In genomic region chr3:11699083-11699427, GRCh38 we compare ENCODE assay signal across 16 cellular contexts. TPM values are rescaled to one million over a fixed set of nuclear protein-coding genes. Genes with fewer than 3 reads are reported as not detected.
DNase-seq lines count a peak whose midpoint lies in the region; ATAC-seq and TF ChIP-seq lines count a peak whose summit lies in the region.
"Had no signal": no experiment of that assay in that cellular context is flagged by ENCODE, and none has a peak within 500 bp of the region (broad histone marks: within the 10 kb centered on the region; RNA-seq: fewer than 3 reads in every experiment).

No MANE protein-coding gene starts in this region.

- no peaks in the 10 kb centered on the region for H3K79me2 ChIP-seq in fibroblast of lung (ENCODE audit: control insufficient read depth, insufficient read depth, low read length)

- H3K9me3 ChIP-seq in fibroblast of lung (ENCODE audit: control insufficient read depth, insufficient read depth, low read depth, low read length), result no peaks in the 10 kb centered on the region
- H3K9me3 ChIP-seq: BLaER1 treated with 17β-estradiol and CSF1 and Interleukin-3, amounts not matched to agents 10 nM and 100 nM had no signal

- DNase-seq in GM03348 (ENCODE audit: low spot score), result peak; percentile 75
- peak; percentile 54 to 74 for DNase-seq in fibroblast of lung (ENCODE audit: low read depth in 2 of 2)
- peak; percentile 81 for DNase-seq in renal cortical epithelial cell (ENCODE audit: low read depth)
- no peak for DNase-seq in stimulated activated CD4-positive, alpha-beta T cell treated with anti-CD3 and anti-CD28 coated beads, Interleukin-4, amount 100 ng/mL, for 4 hours
- DNase-seq in posterior cingulate gyrus, result no peak
- no peak for DNase-seq in SIG-M5 (lab: John Stamatoyannopoulos, UW)
- DNase-seq: activated naive CD4-positive, alpha-beta T cell treated with Interleukin-2 at 50 U/mL for 16 hours; foreskin melanocyte; NCI-H2107; NCI-H69; stimulated activated CD4-positive, alpha-beta T cell treated with anti-CD3 and anti-CD28 coated beads, Interleukin-4, amount 100 ng/mL, for 24 hours; stimulated activated CD8-positive, alpha-beta memory T cell treated with anti-CD3 and anti-CD28 coated beads, Interleukin-4, amount 100 ng/mL, for 48 hours had no signal

- H4K20me1 ChIP-seq in fibroblast of lung (ENCODE audit: control insufficient read depth, extremely low read depth, insufficient read depth, low read length), result no peaks in the 10 kb centered on the region
- H4K20me1 ChIP-seq: BLaER1 treated with 17β-estradiol and CSF1 and Interleukin-3, amounts not matched to agents 10 nM and 100 nM had no signal

- no peaks in the 10 kb centered on the region for H3K27me3 ChIP-seq in fibroblast of lung (ENCODE audit: control insufficient read depth, insufficient read depth, low read length)
- H3K27me3 ChIP-seq: BLaER1 treated with 17β-estradiol and CSF1 and Interleukin-3, amounts not matched to agents 10 nM and 100 nM had no signal

- no peak overlapping the region for H2AFZ ChIP-seq in fibroblast of lung (ENCODE audit: low read length)

- no peak for TF ChIP-seq CTCF in fibroblast of lung (conservative IDR thresholded peaks at IDR 0.05 in 1 of 2, IDR thresholded peaks at IDR 0.05 in 1 of 2; ENCODE audit: low read depth in 1 of 2, low read length in 2 of 2)

- no peak overlapping the region for H3K27ac ChIP-seq in fibroblast of lung (ENCODE audit: insufficient read depth, low read length)
- H3K27ac ChIP-seq: BLaER1 treated with 17β-estradiol and CSF1 and Interleukin-3, amounts not matched to agents 10 nM and 100 nM; HL-60 had no signal

- intact Hi-C loops in posterior cingulate gyrus (cut with DNase I), result no loop called here

- no peaks in the 10 kb centered on the region for H3K36me3 ChIP-seq in fibroblast of lung (ENCODE audit: control insufficient read depth, insufficient read depth, low read length)
- H3K36me3 ChIP-seq: BLaER1 treated with 17β-estradiol and CSF1 and Interleukin-3, amounts not matched to agents 10 nM and 100 nM had no signal

- H3K4me2 ChIP-seq in fibroblast of lung (ENCODE audit: extremely low read depth, insufficient read depth, low read length), result no peak overlapping the region
- H3K4me2 ChIP-seq: BLaER1 treated with 17β-estradiol and CSF1 and Interleukin-3, amounts not matched to agents 10 nM and 100 nM had no signal

- no peaks in the 10 kb centered on the region for H3K4me1 ChIP-seq in fibroblast of lung (ENCODE audit: control insufficient read depth, extremely low read depth, insufficient read depth, low read length)

- H3K4me3 ChIP-seq in fibroblast of lung (replicated peaks in 1 of 4; ENCODE audit: control extremely low read depth in 1 of 4, insufficient read depth in 1 of 4, low read depth in 3 of 4, low read length in 4 of 4), result no peak overlapping the region
- H3K4me3 ChIP-seq: BLaER1 treated with 17β-estradiol and CSF1 and Interleukin-3, amounts not matched to agents 10 nM and 100 nM had no signal

- peak; percentile 57 for ATAC-seq in SK-N-SH treated with all-trans-retinoic acid at 6 μM for 48 hours
- ATAC-seq: left lobe of liver had no signal

- no peak overlapping the region for H3K9ac ChIP-seq in fibroblast of lung (ENCODE audit: insufficient read depth, low read length)
- H3K9ac ChIP-seq: BLaER1 treated with 17β-estradiol and CSF1 and Interleukin-3, amounts not matched to agents 10 nM and 100 nM had no signal

TF ChIP-seq in SK-N-SH treated with all-trans-retinoic acid at 6 μM for 48 hours, 23 proteins besides CTCF, POLR2A, EP300 and RAD21 (continues in another document):
- TF ChIP-seq CREB5 (CRISPR knock-in tag; IDR thresholded peaks at IDR 0.05; ENCODE audit: low read depth), result no peak
- no peak for TF ChIP-seq ZFP3 (CRISPR knock-in tag; IDR thresholded peaks at IDR 0.05)
- no peak for TF ChIP-seq ZNF565 (CRISPR knock-in tag; conservative IDR thresholded peaks at IDR 0.05; ENCODE audit: low read depth)
- TF ChIP-seq PATZ1 (CRISPR knock-in tag; IDR thresholded peaks at IDR 0.05; ENCODE audit: borderline replicate concordance), result no peak
- no peak for TF ChIP-seq ZNF8 (CRISPR knock-in tag; IDR thresholded peaks at IDR 0.05)
- no peak for TF ChIP-seq ESRRG (CRISPR knock-in tag; IDR thresholded peaks at IDR 0.05)
- TF ChIP-seq ZNF70 (CRISPR knock-in tag; IDR thresholded peaks at IDR 0.05), result no peak
- TF ChIP-seq, protein P1, sequence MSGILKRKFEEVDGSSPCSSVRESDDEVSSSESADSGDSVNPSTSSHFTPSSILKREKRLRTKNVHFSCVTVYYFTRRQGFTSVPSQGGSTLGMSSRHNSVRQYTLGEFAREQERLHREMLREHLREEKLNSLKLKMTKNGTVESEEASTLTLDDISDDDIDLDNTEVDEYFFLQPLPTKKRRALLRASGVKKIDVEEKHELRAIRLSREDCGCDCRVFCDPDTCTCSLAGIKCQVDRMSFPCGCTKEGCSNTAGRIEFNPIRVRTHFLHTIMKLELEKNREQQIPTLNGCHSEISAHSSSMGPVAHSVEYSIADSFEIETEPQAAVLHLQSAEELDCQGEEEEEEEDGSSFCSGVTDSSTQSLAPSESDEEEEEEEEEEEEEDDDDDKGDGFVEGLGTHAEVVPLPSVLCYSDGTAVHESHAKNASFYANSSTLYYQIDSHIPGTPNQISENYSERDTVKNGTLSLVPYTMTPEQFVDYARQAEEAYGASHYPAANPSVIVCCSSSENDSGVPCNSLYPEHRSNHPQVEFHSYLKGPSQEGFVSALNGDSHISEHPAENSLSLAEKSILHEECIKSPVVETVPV (CRISPR knock-in tag; IDR thresholded peaks at IDR 0.05), result no peak
- TF ChIP-seq ZC3H10 (CRISPR knock-in tag; IDR thresholded peaks at IDR 0.05), result no peak
- TF ChIP-seq RARB (CRISPR knock-in tag; IDR thresholded peaks at IDR 0.05), result no peak
- TF ChIP-seq PPARA (CRISPR knock-in tag; IDR thresholded peaks at IDR 0.05; ENCODE audit: borderline replicate concordance), result no peak
- TF ChIP-seq, protein P2, sequence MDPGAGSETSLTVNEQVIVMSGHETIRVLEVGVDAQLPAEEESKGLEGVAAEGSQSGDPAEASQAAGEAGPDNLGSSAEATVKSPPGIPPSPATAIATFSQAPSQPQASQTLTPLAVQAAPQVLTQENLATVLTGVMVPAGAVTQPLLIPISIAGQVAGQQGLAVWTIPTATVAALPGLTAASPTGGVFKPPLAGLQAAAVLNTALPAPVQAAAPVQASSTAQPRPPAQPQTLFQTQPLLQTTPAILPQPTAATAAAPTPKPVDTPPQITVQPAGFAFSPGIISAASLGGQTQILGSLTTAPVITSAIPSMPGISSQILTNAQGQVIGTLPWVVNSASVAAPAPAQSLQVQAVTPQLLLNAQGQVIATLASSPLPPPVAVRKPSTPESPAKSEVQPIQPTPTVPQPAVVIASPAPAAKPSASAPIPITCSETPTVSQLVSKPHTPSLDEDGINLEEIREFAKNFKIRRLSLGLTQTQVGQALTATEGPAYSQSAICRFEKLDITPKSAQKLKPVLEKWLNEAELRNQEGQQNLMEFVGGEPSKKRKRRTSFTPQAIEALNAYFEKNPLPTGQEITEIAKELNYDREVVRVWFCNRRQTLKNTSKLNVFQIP (CRISPR knock-in tag; IDR thresholded peaks at IDR 0.05; ENCODE audit: borderline replicate concordance, low read depth), result no peak
- no peak for TF ChIP-seq GLIS3 (CRISPR knock-in tag; IDR thresholded peaks at IDR 0.05)
- no peak for TF ChIP-seq ARNTL (CRISPR knock-in tag; IDR thresholded peaks at IDR 0.05; ENCODE audit: borderline replicate concordance, low read depth)
- no peak for TF ChIP-seq ZFP30 (CRISPR knock-in tag; IDR thresholded peaks at IDR 0.05)

RNA-seq across cellular contexts. Expression of gene VGLL4, which starts 55.3 kb away (rescaled TPM):
- 34.7 and 37.8 TPM in 2 replicates for total RNA-seq in fibroblast of lung
- 17.5 and 18.4 TPM in 2 replicates for polyA plus RNA-seq in fibroblast of lung
- 13.3 and 13.9 TPM in 2 replicates for polyA plus RNA-seq in fibroblast of lung (2012)
- 12.7 and 23.8 TPM in 2 replicates for polyA minus RNA-seq in fibroblast of lung (ENCODE audit: low replicate concordance)
- total RNA-seq in renal cortical epithelial cell, result 51.2 and 67.7 TPM in 2 replicates

Comparison
In these comparisons a context has a peak if more than half of its experiments do, and no peak if none do; other contexts are left out.
1. DNase-seq: peak in GM03348 (single experiment), fibroblast of lung (2 of 2) and renal cortical epithelial cell (single experiment); none in stimulated activated CD4-positive, alpha-beta T cell treated with anti-CD3 and anti-CD28 coated beads, Interleukin-4, amount 100 ng/mL, for 4 hours (0 of 2), posterior cingulate gyrus (0 of 10) and SIG-M5 (single experiment).